In the genomic region with DNA sequence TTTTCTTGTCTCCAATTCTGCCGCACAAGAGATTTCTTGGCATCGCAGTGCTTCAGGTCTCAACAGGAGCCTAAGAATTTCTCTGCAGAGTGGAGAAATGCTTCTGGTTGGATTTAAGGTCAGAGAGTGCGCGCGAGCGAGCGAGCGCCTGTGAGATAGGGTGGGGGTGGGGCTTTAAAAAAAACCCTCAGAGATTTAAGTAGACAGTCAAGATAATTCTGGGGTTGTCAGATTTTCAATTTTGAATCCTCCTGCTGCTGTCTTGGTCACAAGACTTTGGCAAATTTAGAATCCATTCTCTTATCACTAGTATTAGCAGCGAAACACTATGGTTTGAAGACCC, we compare ENCODE assay signal across 8 cellular contexts. TPM values are rescaled to one million over a fixed set of nuclear protein-coding genes. Genes with fewer than 3 reads are reported as not detected.
DNase-seq lines count a peak whose midpoint lies in the region; ATAC-seq, FAIRE-seq and TF ChIP-seq lines count a peak whose summit lies in the region.

No MANE protein-coding gene starts in this region.

- H3K4me1 ChIP-seq in BE2C, result peaks cover 5% of the 10 kb centered on the region
- H3K4me1 ChIP-seq in KMS-11 (ENCODE audit: low read depth, poor library complexity, severe bottlenecking), result peaks cover 34% of the 10 kb centered on the region
- peaks cover 49% of the 10 kb centered on the region for H3K4me1 ChIP-seq in body of pancreas
- H3K4me1 ChIP-seq in kidney (ENCODE audit: control insufficient read depth in 1 of 2, insufficient read depth in 1 of 2, low read depth in 1 of 2, low read length in 2 of 2), result peaks cover 3% of the 10 kb centered on the region in 2 donors

- H4K20me1 ChIP-seq in KMS-11 (ENCODE audit: insufficient read depth), result no peaks in the 10 kb centered on the region; the same call in 1 of the 2 replicates

- no peaks in the 10 kb centered on the region; the same call in 1 of the 2 replicates for H3K79me2 ChIP-seq in KMS-11 (ENCODE audit: insufficient read depth, low read depth)

- TF ChIP-seq CTCF in BE2C (IDR thresholded peaks at IDR 0.05; ENCODE audit: low read depth, low read length), result no peak
- no peak for TF ChIP-seq CTCF in KMS-11 (conservative IDR thresholded peaks at IDR 0.05; ENCODE audit: low read depth, low read length)
- TF ChIP-seq CTCF in body of pancreas (IDR thresholded peaks at IDR 0.05), result no peak
- TF ChIP-seq CTCF in kidney (IDR thresholded peaks at IDR 0.05; ENCODE audit: borderline replicate concordance, extremely low read depth, insufficient read depth), result no peak

- peak overlapping the region; percentile 67 for H3K27ac ChIP-seq in KMS-11
- peak overlapping the region; percentile 74 to 87 (median 86) for H3K27ac ChIP-seq in body of pancreas
- H3K27ac ChIP-seq in kidney (ENCODE audit: low read depth in 2 of 2, low read length in 2 of 2), result peak overlapping the region; percentile 72 to 83

- H3K36me3 ChIP-seq in BE2C (no peaks in the 10 kb centered on the region), KMS-11 (ENCODE audit: insufficient read depth) (no peaks in the 10 kb centered on the region), body of pancreas (replicated peaks in 1 of 2; ENCODE audit: insufficient read depth in 1 of 2, low read depth in 2 of 2) (no peaks in the 10 kb centered on the region), kidney (ENCODE audit: control insufficient read depth in 1 of 2, insufficient read depth in 2 of 2, low read length in 2 of 2) (no peaks in the 10 kb centered on the region)

- no peaks in the 10 kb centered on the region for H3K27me3 Mint-ChIP-seq in stimulated activated naive B cell treated with anti-CD40 and anti-IgM and Interleukin-4, amounts not matched to agents 10 μg/mL and 1 μg/mL and 100 μg/mL, for 72 hours

- intact Hi-C loops in body of pancreas (cut with DNase I), result no loop called here
- intact Hi-C loops in kidney (cut with DNase I), result no loop called here

- H3K4me3 Mint-ChIP-seq in stimulated activated naive B cell treated with anti-CD40 and anti-IgM and Interleukin-4, amounts not matched to agents 10 μg/mL and 1 μg/mL and 100 μg/mL, for 72 hours, result peak overlapping the region; percentile 88 to 92

- no peak overlapping the region for H3K27ac Mint-ChIP-seq in stimulated activated naive B cell treated with anti-CD40 and anti-IgM and Interleukin-4, amounts not matched to agents 10 μg/mL and 1 μg/mL and 100 μg/mL, for 72 hours

- no peaks in the 10 kb centered on the region for H3K27me3 ChIP-seq in BE2C
- H3K27me3 ChIP-seq in KMS-11 (ENCODE audit: insufficient read depth, low read depth), result no peaks in the 10 kb centered on the region
- H3K27me3 ChIP-seq in body of pancreas, result no peaks in the 10 kb centered on the region

- H3K9ac ChIP-seq in KMS-11, result peak overlapping the region; percentile 67
- peak overlapping the region; percentile 61 to 80 for H3K9ac ChIP-seq in kidney (ENCODE audit: low read length in 2 of 2)

- DNase-seq in BE2C (no peak), body of pancreas (peak; percentile 35 to 62 (median 53)), kidney (no peak), 8988T (no peak), NCI-H774 (lab: John Stamatoyannopoulos, UW) (no peak)
- DNase-seq in stimulated activated naive B cell treated with anti-CD40 and anti-IgM and Interleukin-4, amounts not matched to agents 10 μg/mL and 1 μg/mL and 100 μg/mL, for 72 hours, result no peak

- TF ChIP-seq POLR2A in body of pancreas (IDR thresholded peaks at IDR 0.05), result no peak

- 3 to 8% methylated on average over 9 of the region's 9 CpGs for WGBS in body of pancreas, 2 donors

- no peak for FAIRE-seq in kidney (lab: Jason Lieb, UNC)

- no peaks in the 10 kb centered on the region for H3K9me3 Mint-ChIP-seq in stimulated activated naive B cell treated with anti-CD40 and anti-IgM and Interleukin-4, amounts not matched to agents 10 μg/mL and 1 μg/mL and 100 μg/mL, for 72 hours

- H3K36me3 Mint-ChIP-seq in stimulated activated naive B cell treated with anti-CD40 and anti-IgM and Interleukin-4, amounts not matched to agents 10 μg/mL and 1 μg/mL and 100 μg/mL, for 72 hours, result peaks cover 6 to 10% of the 10 kb centered on the region in 2 donors

- H3K4me1 Mint-ChIP-seq in stimulated activated naive B cell treated with anti-CD40 and anti-IgM and Interleukin-4, amounts not matched to agents 10 μg/mL and 1 μg/mL and 100 μg/mL, for 72 hours, result peaks cover 20 to 47% of the 10 kb centered on the region in 2 donors

- peak overlapping the region; percentile 96 for H3K4me2 ChIP-seq in KMS-11

- peak overlapping the region; percentile 67 for H2AFZ ChIP-seq in KMS-11 (ENCODE audit: low read depth)

- ATAC-seq in body of pancreas (peak; percentile 46), HG03432 (IDR thresholded peaks at IDR 0.05; ENCODE audit: unreplicated experiment) (no peak)
- ATAC-seq in stimulated activated naive B cell treated with anti-CD40 and anti-IgM and Interleukin-4, amounts not matched to agents 10 μg/mL and 1 μg/mL and 100 μg/mL, for 72 hours (replicated peaks), result no peak

- H3K9me3 ChIP-seq in BE2C (no peaks in the 10 kb centered on the region), body of pancreas (no peaks in the 10 kb centered on the region), kidney (ENCODE audit: control insufficient read depth in 1 of 2, low read length in 2 of 2) (no peaks in the 10 kb centered on the region)

- H3K4me3 ChIP-seq in BE2C (ENCODE audit: low read depth, low read length) (peak overlapping the region; percentile 94), KMS-11 (IDR thresholded peaks at IDR 0.05; ENCODE audit: insufficient read depth, low read depth, low read length) (peak overlapping the region; percentile 41), body of pancreas (no peak overlapping the region), kidney (ENCODE audit: low read length in 2 of 2) (peak overlapping the region; percentile 87 to 98)

RNA-seq across cellular contexts. Expression of a gene that starts 49.7 kb away (rescaled TPM):
- polyA plus RNA-seq in BE2C (2012; ENCODE audit: insufficient read depth, insufficient read length, low read depth), result 0.77 TPM
- total RNA-seq in body of pancreas (10 to 100 TPM in 1 of 2 donors, 1 to 10 TPM in 1; 9.3 to 10.2 TPM), kidney (7.4 TPM)
- polyA plus RNA-seq in kidney (ENCODE audit: insufficient read depth, low read depth, low replicate concordance), result 2.3 TPM

RNA-seq across cellular contexts. Expression of a gene that starts 49.8 kb away (rescaled TPM):
- 26.2 TPM for polyA plus RNA-seq in BE2C (2012; ENCODE audit: insufficient read depth, insufficient read length, low read depth)
- total RNA-seq in body of pancreas (10 to 100 TPM; 11.2 to 19.4 TPM), kidney (36.1 TPM)
- 24.2 TPM for polyA plus RNA-seq in kidney (ENCODE audit: insufficient read depth, low read depth, low replicate concordance)

Comparison
In these comparisons a context has a peak if more than half of its experiments do, and no peak if none do; other contexts are left out.
1. DNase-seq: peak in body of pancreas (4 of 4); none in BE2C (single experiment), kidney (single experiment), stimulated activated naive B cell treated with anti-CD40 and anti-IgM and Interleukin-4, amounts not matched to agents 10 μg/mL and 1 μg/mL and 100 μg/mL, for 72 hours (single experiment), 8988T (single experiment) and NCI-H774 (single experiment).
2. H3K4me3 ChIP-seq: peak in BE2C (single experiment), KMS-11 (single experiment) and kidney (2 of 2); none in body of pancreas (0 of 2).
3. Peak in every context shown above with its lines, with median percentiles within 50 percentile points of each other: H3K27ac ChIP-seq.